ENCODE assay signal across 20 cellular contexts in genomic region chr5:25754895-25755294, GRCh38.
A peak's percentile ranks its signal among the peaks of the same experiment; 100 is the strongest.
DNase-seq lines count a peak whose midpoint lies in the region; ATAC-seq, FAIRE-seq and TF ChIP-seq lines count a peak whose summit lies in the region.
"Had no signal": no experiment of that assay in that cellular context is flagged by ENCODE, and none has a peak within 500 bp of the region (broad histone marks: within the 10 kb centered on the region; RNA-seq: fewer than 3 reads in every experiment).

No MANE protein-coding gene starts in this region.

- no peaks in the 10 kb centered on the region for H3K36me3 ChIP-seq in spleen
- H3K36me3 ChIP-seq: BLaER1, gastrocnemius medialis, tibial nerve had no signal

- FAIRE-seq in H54 (lab: Jason Lieb, UNC) = peak; percentile 72

- intact Hi-C loops in spleen (cut with DNase I; ENCODE audit: low total_unique reads) = no loop called here

- no peak overlapping the region for H3K4me3 ChIP-seq in spleen
- H3K4me3 ChIP-seq: BLaER1, gastrocnemius medialis, tibial nerve had no signal

- TF ChIP-seq CTCF in foreskin keratinocyte (conservative IDR thresholded peaks at IDR 0.05) (no peak), spleen (IDR thresholded peaks at IDR 0.05 in 8 of 11, conservative IDR thresholded peaks at IDR 0.05 in 3 of 11) (no peak)

- H3K27ac ChIP-seq in foreskin keratinocyte = no peak overlapping the region
- no peak overlapping the region for H3K27ac ChIP-seq in spleen
- H3K27ac ChIP-seq: 22Rv1, BLaER1, gastrocnemius medialis, tibial nerve had no signal

- TF ChIP-seq POLR2A in H54 (IDR thresholded peaks at IDR 0.05; ENCODE audit: low read depth, low read length) = no peak
- TF ChIP-seq POLR2A in spleen (IDR thresholded peaks at IDR 0.05) = no peak

- WGBS in spleen, 5 donors = 39 to 56% (median 52%) methylated on average over 3 of the region's 3 CpGs

- H3K4me1 ChIP-seq in foreskin keratinocyte (no peaks in the 10 kb centered on the region), spleen (no peaks in the 10 kb centered on the region)
- H3K4me1 ChIP-seq: BLaER1, gastrocnemius medialis, tibial nerve had no signal

- H3K27me3 ChIP-seq in foreskin keratinocyte (no peaks in the 10 kb centered on the region), spleen (replicated peaks in 1 of 7) (no peaks in the 10 kb centered on the region)
- H3K27me3 ChIP-seq: BLaER1, gastrocnemius medialis, tibial nerve had no signal

- H3K9me3 ChIP-seq in spleen = peaks cover 0 to 65% (median 41%) of the 10 kb centered on the region in 8 donors
- H3K9me3 ChIP-seq: gastrocnemius medialis had no signal

- no peak for ATAC-seq in foreskin keratinocyte
- ATAC-seq: gastrocnemius medialis; natural killer cell; stimulated activated naive CD8-positive, alpha-beta T cell treated with anti-CD3 and anti-CD28 coated beads, Interleukin-15, Interleukin-2, amounts not matched to agents 100 U/mL and 50 U/mL, for 24 hours had no signal

- DNase-seq in DMS 273 (lab: John Stamatoyannopoulos, UW; ENCODE audit: unreplicated experiment) = peak; percentile 40
- no peak for DNase-seq in DMS 273 treated with DMSO at 0.1 percent for 48 hours (lab: John Stamatoyannopoulos, UW)
- DNase-seq in H54 (ENCODE audit: insufficient read length, low spot score) = no peak
- peak; percentile 49 for DNase-seq in OCI-M1 (lab: John Stamatoyannopoulos, UW)
- DNase-seq in foreskin keratinocyte = peak; percentile 6 to 9
- no peak for DNase-seq in NCI-H2227 (lab: John Stamatoyannopoulos, UW; ENCODE audit: unreplicated experiment)
- no peak for DNase-seq in DMS153 treated with DMSO at 0.1 percent for 48 hours (lab: John Stamatoyannopoulos, UW; ENCODE audit: unreplicated experiment)
- DNase-seq in spleen = no peak
- DNase-seq: activated CD4-positive, alpha-beta T cell treated with anti-CD3 and anti-CD28 coated beads, Interleukin-2, amount 10 ng/mL, durations not matched to agents 24 days and 14 days; activated effector memory CD4-positive, alpha-beta T cell treated with Interleukin-2 at 50 U/mL for 16 hours; dermis blood vessel endothelial cell; gastrocnemius medialis; natural killer cell; NCI-H1436; SHP77; stimulated activated naive CD8-positive, alpha-beta T cell treated with anti-CD3 and anti-CD28 coated beads, Interleukin-15, Interleukin-2, amounts not matched to agents 100 U/mL and 50 U/mL, for 24 hours; T-helper 1 cell had no signal

Comparison
In these comparisons a context has a peak if more than half of its experiments do, and no peak if none do; other contexts are left out.
1. DNase-seq: peak in DMS 273 (single experiment), OCI-M1 (single experiment) and foreskin keratinocyte (2 of 2); none in DMS 273 treated with DMSO at 0.1 percent for 48 hours (single experiment), H54 (single experiment), NCI-H2227 (single experiment), DMS153 treated with DMSO at 0.1 percent for 48 hours (single experiment) and spleen (single experiment).